Comparison of ENCODE assay signal across 9 cellular contexts in genomic region chr7:121302214-121302745, GRCh38. TPM values are rescaled to one million over a fixed set of nuclear protein-coding genes. Genes with fewer than 3 reads are reported as not detected.
DNase-seq lines count a peak whose midpoint lies in the region; ATAC-seq and TF ChIP-seq lines count a peak whose summit lies in the region.
"Had no signal": no experiment of that assay in that cellular context is flagged by ENCODE, and none has a peak within 500 bp of the region (broad histone marks: within the 10 kb centered on the region; RNA-seq: fewer than 3 reads in every experiment).

No MANE protein-coding gene starts in this region.

- no peak for DNase-seq in epithelial cell of prostate (ENCODE audit: low read depth, low spot score)
- no peak for DNase-seq in HT-29 (ENCODE audit: low spot score)
- no peak for DNase-seq in NCI-H1930 (lab: John Stamatoyannopoulos, UW)
- DNase-seq in upper lobe of left lung, result no peak
- DNase-seq in mucosa of gallbladder (ENCODE audit: low spot score), result no peak
- DNase-seq: posterior cingulate gyrus had no signal

- ATAC-seq in GM18498 (IDR thresholded peaks at IDR 0.05; ENCODE audit: unreplicated experiment) (peak; percentile 91), GM21529 (IDR thresholded peaks at IDR 0.05; ENCODE audit: unreplicated experiment) (peak; percentile 94), HG03469 (IDR thresholded peaks at IDR 0.05; ENCODE audit: unreplicated experiment) (peak; percentile 97), upper lobe of left lung (ENCODE audit: low FRiP score in 2 of 2) (no peak)

- no peak for TF ChIP-seq CTCF in upper lobe of left lung (IDR thresholded peaks at IDR 0.05)

- WGBS in upper lobe of left lung, 2 donors, result 82 to 91% methylated on average over 8 of the region's 8 CpGs

- no peaks in the 10 kb centered on the region for H3K27me3 ChIP-seq in upper lobe of left lung

- TF ChIP-seq POLR2A in upper lobe of left lung (IDR thresholded peaks at IDR 0.05), result no peak

- H3K9me3 ChIP-seq in upper lobe of left lung, result no peaks in the 10 kb centered on the region

- no peaks in the 10 kb centered on the region for H3K4me1 ChIP-seq in upper lobe of left lung

- H3K27ac ChIP-seq in epithelial cell of prostate, result peak overlapping the region; percentile 63
- H3K27ac ChIP-seq in upper lobe of left lung, result no peak overlapping the region

- no peaks in the 10 kb centered on the region for H3K36me3 ChIP-seq in upper lobe of left lung

- H3K4me3 ChIP-seq in upper lobe of left lung, result no peak overlapping the region

- no peak for TF ChIP-seq EP300 in upper lobe of left lung (IDR thresholded peaks at IDR 0.05)

RNA-seq across cellular contexts. Expression of gene WNT16, which starts 26.5 kb away (rescaled TPM):
- total RNA-seq in HT-29 (2014; rRNA removed; shearing (Covaris generic)), result not detected in 2 replicates
- total RNA-seq in upper lobe of left lung (not detected), mucosa of gallbladder (0.17 TPM)

Comparison
In these comparisons a context has a peak if more than half of its experiments do, and no peak if none do; other contexts are left out.
1. ATAC-seq: peak in GM18498 (single experiment), GM21529 (single experiment) and HG03469 (single experiment); none in upper lobe of left lung (0 of 2).